Comparison of ENCODE assay signal across 8 cellular contexts in the genomic region with DNA sequence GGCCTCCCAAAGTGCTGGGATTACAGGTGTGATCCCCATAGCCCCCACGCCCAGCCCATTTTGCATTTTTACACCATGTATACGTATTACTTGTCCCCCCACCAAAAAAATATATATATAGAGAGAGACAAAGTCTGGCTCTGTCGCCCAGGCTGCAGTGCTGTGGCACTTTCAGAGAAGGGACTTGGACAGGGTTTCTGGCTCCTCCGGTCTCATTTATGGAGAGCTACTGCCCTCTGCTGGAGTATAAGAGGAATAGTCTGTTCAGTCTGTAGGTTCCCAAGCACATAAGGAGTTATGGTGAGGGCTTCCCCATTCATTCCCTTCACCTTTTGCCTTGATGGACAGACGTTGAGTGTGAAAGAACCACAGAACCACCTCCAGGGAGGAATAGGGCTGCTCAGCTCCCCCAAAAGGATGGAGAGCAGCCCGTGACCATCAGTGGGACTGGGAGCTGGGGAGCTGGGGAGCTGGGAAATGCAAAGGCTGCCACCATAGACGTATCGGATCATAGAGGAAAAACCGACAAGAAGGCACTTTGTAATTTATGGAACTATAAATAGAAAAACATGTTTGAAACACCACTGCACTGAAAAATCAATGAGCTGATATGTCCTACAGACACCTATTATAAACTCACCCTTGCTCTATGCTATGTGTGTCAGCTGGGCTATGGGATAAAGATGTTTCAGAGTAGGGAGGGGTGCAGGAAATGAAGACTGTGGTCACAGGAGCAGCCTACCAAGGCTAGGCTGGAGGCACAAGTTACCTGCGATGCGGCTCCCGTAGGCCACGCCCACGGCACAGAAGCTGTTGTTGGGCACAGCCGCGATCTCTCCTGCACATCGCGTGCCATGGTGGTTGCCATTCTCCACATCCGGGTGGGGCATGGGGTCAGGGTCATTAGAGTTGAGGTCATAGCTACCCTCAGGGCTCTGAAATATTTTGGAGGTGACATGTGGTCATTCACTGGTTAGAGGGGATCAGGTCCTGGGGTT. TPM values are rescaled to one million over a fixed set of nuclear protein-coding genes. Genes with fewer than 3 reads are reported as not detected.
A peak's percentile ranks its signal among the peaks of the same experiment; 100 is the strongest.
DNase-seq lines count a peak whose midpoint lies in the region; ATAC-seq and TF ChIP-seq lines count a peak whose summit lies in the region.

No MANE protein-coding gene starts in this region.

- H3K27ac Mint-ChIP-seq in activated CD4-positive, alpha-beta T cell treated with anti-CD3 and anti-CD28 coated beads for 36 hours = peak overlapping the region; percentile 25

- POLR2A ChIA-PET in activated CD4-positive, alpha-beta T cell treated with anti-CD3 and anti-CD28 coated beads for 36 hours (lab: Charles Lee) = interaction anchor here (1.0 kb wide), 3 partner anchors 31 to 52 kb away, joined by 3 to 5 read pairs (median 3); a partner anchor contains a TSS

- peak; percentile 60 for ATAC-seq in HG03565 (IDR thresholded peaks at IDR 0.05; ENCODE audit: unreplicated experiment)
- ATAC-seq in activated CD4-positive, alpha-beta T cell treated with anti-CD3 and anti-CD28 coated beads for 36 hours = peak; percentile 52
- ATAC-seq in mucosa of descending colon = peak; percentile 69

- H3K4me1 ChIP-seq in mucosa of descending colon (ENCODE audit: low read depth) (peaks cover 45% of the 10 kb centered on the region), uterus (peaks cover 3 to 10% of the 10 kb centered on the region in 2 donors)

- H3K9me3 Mint-ChIP-seq in activated CD4-positive, alpha-beta T cell treated with anti-CD3 and anti-CD28 coated beads for 36 hours (ENCODE audit: low read depth) = no peaks in the 10 kb centered on the region

- CTCF ChIA-PET in activated CD4-positive, alpha-beta T cell treated with anti-CD3 and anti-CD28 coated beads for 36 hours (lab: Charles Lee) = interaction anchor here (0.6 to 4.3 kb wide), 42 partner anchors 8 to 489 kb away, joined by 3 to 64 read pairs (median 3); a partner anchor contains a TSS

- H3K4me3 ChIP-seq in mucosa of descending colon = no peak overlapping the region
- H3K4me3 ChIP-seq in uterus = no peak overlapping the region

- no peaks in the 10 kb centered on the region for H3K27me3 ChIP-seq in uterus

- H3K9me3 ChIP-seq in mucosa of descending colon (no peaks in the 10 kb centered on the region), uterus (no peaks in the 10 kb centered on the region)

- H3K36me3 Mint-ChIP-seq in activated CD4-positive, alpha-beta T cell treated with anti-CD3 and anti-CD28 coated beads for 36 hours (ENCODE audit: low read depth) = peaks cover 68% of the 10 kb centered on the region

- TF ChIP-seq POLR2A in uterus (IDR thresholded peaks at IDR 0.05) = no peak

- intact Hi-C loops in activated CD4-positive, alpha-beta T cell treated with anti-CD3 and anti-CD28 coated beads for 36 hours (cut with DNase I, micrococcal nuclease) = loop anchor here (1.0 to 5.0 kb wide), 7 partner anchors 45 to 494 kb away; a partner anchor contains a TSS
- intact Hi-C loops in mucosa of descending colon (cut with DNase I, micrococcal nuclease) = no loop called here
- intact Hi-C loops in uterus (cut with DNase I; ENCODE audit: low total_unique reads) = loop anchor here (5.0 to 10.0 kb wide), 2 partner anchors 44 to 432 kb away; a partner anchor contains a TSS

- no peaks in the 10 kb centered on the region for H3K36me3 ChIP-seq in mucosa of descending colon (ENCODE audit: low read depth)
- H3K36me3 ChIP-seq in uterus = no peaks in the 10 kb centered on the region

- no peak overlapping the region for H3K27ac ChIP-seq in epithelial cell of prostate
- no peak overlapping the region for H3K27ac ChIP-seq in uterus

- no peak overlapping the region for H3K4me3 Mint-ChIP-seq in activated CD4-positive, alpha-beta T cell treated with anti-CD3 and anti-CD28 coated beads for 36 hours

- DNase-seq in activated gamma-delta T cell treated with Interleukin-2 at 50 U/mL for 16 hours = peak; percentile 37
- DNase-seq in activated gamma-delta T cell (lab: John Stamatoyannopoulos, UW) = no peak
- peak; percentile 28 for DNase-seq in NCI-H510A (lab: John Stamatoyannopoulos, UW)
- DNase-seq in activated CD4-positive, alpha-beta T cell treated with anti-CD3 and anti-CD28 coated beads for 36 hours = peak; percentile 59
- DNase-seq in epithelial cell of prostate (ENCODE audit: low read depth, low spot score) = peak; percentile 12
- no peak for DNase-seq in mucosa of descending colon
- peak in 1 of 2 donors; percentile 59 for DNase-seq in uterus

- peak; percentile 47 for TF ChIP-seq CTCF in mucosa of descending colon (IDR thresholded peaks at IDR 0.05)
- peak; percentile 75 to 93 (median 86) for TF ChIP-seq CTCF in uterus (IDR thresholded peaks at IDR 0.05)

- H3K4me1 Mint-ChIP-seq in activated CD4-positive, alpha-beta T cell treated with anti-CD3 and anti-CD28 coated beads for 36 hours = peaks cover 30% of the 10 kb centered on the region

- H3K27me3 Mint-ChIP-seq in activated CD4-positive, alpha-beta T cell treated with anti-CD3 and anti-CD28 coated beads for 36 hours = no peaks in the 10 kb centered on the region

RNA-seq across cellular contexts. Expression of a gene that starts 5.2 kb away (rescaled TPM):
- 10 to 100 TPM; 95.0 to 96.2 TPM for total RNA-seq in activated CD4-positive, alpha-beta T cell treated with anti-CD3 and anti-CD28 coated beads for 36 hours
- total RNA-seq in mucosa of descending colon (100 to 1,000 TPM; 138 to 252 (median 181) TPM), uterus (10 to 100 TPM; 23.3 to 78.9 (median 35.3) TPM)

RNA-seq across cellular contexts. Expression of a gene that starts 5.8 kb away (rescaled TPM):
- total RNA-seq in activated CD4-positive, alpha-beta T cell treated with anti-CD3 and anti-CD28 coated beads for 36 hours = 10 to 100 TPM; 19.3 to 24.6 TPM
- total RNA-seq in mucosa of descending colon (10 to 100 TPM; 22.0 to 38.1 (median 25.4) TPM), uterus (10 to 100 TPM in 2 of 4 donors, 1 to 10 TPM in 2; 4.4 to 38.6 (median 11.4) TPM)

RNA-seq across cellular contexts. Expression of a gene that starts 27.5 kb away (rescaled TPM):
- 1 to 10 TPM; 1.6 to 2.0 TPM for total RNA-seq in activated CD4-positive, alpha-beta T cell treated with anti-CD3 and anti-CD28 coated beads for 36 hours
- total RNA-seq in mucosa of descending colon = 1,000 to 10,000 TPM in 1 of 3 donors, 100 to 1,000 TPM in 2; 126 to 3,893 (median 593) TPM
- total RNA-seq in uterus = 1,000 to 10,000 TPM; 1,588 to 9,854 (median 3,936) TPM

RNA-seq across cellular contexts. Expression of a gene that starts 48.1 kb away (rescaled TPM):
- total RNA-seq in activated CD4-positive, alpha-beta T cell treated with anti-CD3 and anti-CD28 coated beads for 36 hours = 10 to 100 TPM; 21.5 to 23.7 TPM
- total RNA-seq in mucosa of descending colon (10 to 100 TPM; 69.8 to 76.3 (median 71.4) TPM), uterus (10 to 100 TPM in 3 of 4 donors, 1 to 10 TPM in 1; 6.4 to 91.3 (median 28.7) TPM)

Comparison
In these comparisons a context has a peak if more than half of its experiments do, and no peak if none do; other contexts are left out.
1. DNase-seq: peak in activated gamma-delta T cell treated with Interleukin-2 at 50 U/mL for 16 hours (single experiment), NCI-H510A (single experiment), activated CD4-positive, alpha-beta T cell treated with anti-CD3 and anti-CD28 coated beads for 36 hours (single experiment) and epithelial cell of prostate (single experiment); none in activated gamma-delta T cell (single experiment) and mucosa of descending colon (0 of 3).
2. RNA of a gene that starts 27.5 kb away (total RNA-seq): 1,588 to 9,854 TPM in uterus and 126 to 3,893 TPM in mucosa of descending colon; 1.6 to 2.0 TPM in activated CD4-positive, alpha-beta T cell treated with anti-CD3 and anti-CD28 coated beads for 36 hours; every median in the first group is over 10 times any median in the second.
3. intact Hi-C loops: an anchor here in activated CD4-positive, alpha-beta T cell treated with anti-CD3 and anti-CD28 coated beads for 36 hours (1.0 to 5.0 kb wide) and uterus (5.0 to 10.0 kb wide); none called in mucosa of descending colon.
4. Peak in every context shown above with its lines, with median percentiles within 50 percentile points of each other: ATAC-seq.